Comparison of ENCODE assay signal across 11 cellular contexts in the genomic region with DNA sequence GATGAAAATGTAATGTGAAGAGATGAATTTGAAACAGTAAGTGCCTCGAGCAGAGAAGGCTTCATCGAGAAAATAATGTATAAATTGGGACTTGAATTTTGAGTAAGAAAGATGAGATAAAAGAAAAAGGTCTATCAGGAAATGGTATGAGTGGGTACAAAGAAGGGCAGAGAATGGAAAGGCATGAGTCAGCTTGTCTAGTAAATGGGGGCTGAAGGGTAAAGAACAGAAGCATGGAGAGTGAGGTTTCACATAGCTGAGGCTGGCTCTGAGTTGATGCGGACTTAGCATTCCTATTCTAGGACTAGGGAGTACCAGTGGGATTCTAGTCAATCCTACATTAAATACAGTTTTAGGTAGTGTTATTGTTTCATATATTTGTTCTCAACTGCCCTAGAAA.
"Had no signal": no experiment of that assay in that cellular context is flagged by ENCODE, and none has a peak within 500 bp of the region (broad histone marks: within the 10 kb centered on the region; RNA-seq: fewer than 3 reads in every experiment).

No MANE protein-coding gene starts in this region.

- H3K4me3 Mint-ChIP-seq: naive thymus-derived CD8-positive, alpha-beta T cell had no signal

- ATAC-seq: naive thymus-derived CD8-positive, alpha-beta T cell had no signal

- DNase-seq: activated CD4-positive, alpha-beta T cell treated with anti-CD3 and anti-CD28 coated beads, Interleukin-2, amount 50 U/mL, for 4 hours; activated CD8-positive, alpha-beta memory T cell treated with anti-CD3 and anti-CD28 coated beads, Interleukin-2, amount 50 U/mL, for 48 hours; activated effector memory CD4-positive, alpha-beta T cell treated with anti-CD3 and anti-CD28 coated beads, Interleukin-2, amount 50 U/mL, for 16 hours; caudate nucleus; islet precursor cell; left ventricle myocardium inferior; naive thymus-derived CD8-positive, alpha-beta T cell; sigmoid colon; spleen; T-helper 9 cell; thyroid gland had no signal

- H3K9me3 Mint-ChIP-seq: naive thymus-derived CD8-positive, alpha-beta T cell had no signal

- H3K27me3 Mint-ChIP-seq: naive thymus-derived CD8-positive, alpha-beta T cell had no signal
